Comparison of ENCODE assay signal across 18 cellular contexts in genomic region chr4:105670684-105671083, GRCh38. TPM values are rescaled to one million over a fixed set of nuclear protein-coding genes. Genes with fewer than 3 reads are reported as not detected.
DNase-seq lines count a peak whose midpoint lies in the region; ATAC-seq, FAIRE-seq and TF ChIP-seq lines count a peak whose summit lies in the region.
"Had no signal": no experiment of that assay in that cellular context is flagged by ENCODE, and none has a peak within 500 bp of the region (broad histone marks: within the 10 kb centered on the region; RNA-seq: fewer than 3 reads in every experiment).

No MANE protein-coding gene starts in this region.

- TF ChIP-seq EP300 in HepG2 (IDR thresholded peaks at IDR 0.05; ENCODE audit: low read depth in 2 of 2, low read length in 2 of 2) = no peak
- no peak for TF ChIP-seq EP300 in HepG2 (CRISPR knock-in tag; IDR thresholded peaks at IDR 0.05; ENCODE audit: borderline replicate concordance)

- no peak for TF ChIP-seq POLR2A in HepG2 (IDR thresholded peaks at IDR 0.05; ENCODE audit: insufficient read depth in 1 of 2, low read depth in 2 of 2, low read length in 2 of 2)

- no peaks in the 10 kb centered on the region for H3K79me2 ChIP-seq in hepatocyte
- H3K79me2 ChIP-seq in HepG2 (ENCODE audit: insufficient read depth, low read length) = no peaks in the 10 kb centered on the region

- POLR2A ChIA-PET in HepG2 (lab: Yijun Ruan, JAX) = no interaction called here

- CTCF ChIA-PET in HepG2 (lab: Yijun Ruan, JAX; ENCODE audit: low intra/inter-chr PET ratio, low total read pairs) = no interaction called here

- no TSS peak for BruUV-seq in HepG2 (replicated peaks; lab: Mats Ljungman, UMichigan)

- no peak overlapping the region for H3K4me3 Mint-ChIP-seq in immature natural killer cell
- no peak overlapping the region for H3K4me3 Mint-ChIP-seq in HFFc6
- H3K4me3 Mint-ChIP-seq: CD4-positive, alpha-beta memory T cell; GM23338; H9 had no signal

- in situ Hi-C loops in HepG2 (cut with HindIII; ENCODE audit: extremely low pct_ligation_motif_present, low pct_unique_long_range_greater_than_20kb) = no loop called here

- FAIRE-seq in HepG2 (lab: Jason Lieb, UNC) (peak; percentile 15), HTR-8/SVneo (lab: Jason Lieb, UNC) (no peak)
- FAIRE-seq: GM12892 had no signal

- intact Hi-C loops in HepG2 (cut with micrococcal nuclease; ENCODE audit: unreplicated experiment) (loop anchor here (10.0 kb wide), 1 partner anchor 146 kb away; no protein-coding TSS in a partner anchor), mucosa of descending colon (cut with DNase I, micrococcal nuclease) (no loop called here)

- H3K4me3 ChIP-seq in hepatocyte = no peak overlapping the region
- no peak overlapping the region for H3K4me3 ChIP-seq in HepG2 (replicated peaks in 1 of 3; ENCODE audit: insufficient read depth in 1 of 3, low read depth in 2 of 3, low read length in 3 of 3)
- no peak overlapping the region for H3K4me3 ChIP-seq in mucosa of descending colon
- H3K4me3 ChIP-seq: GM23338 had no signal

- H3K36me3 ChIP-seq in hepatocyte (replicated peaks; ENCODE audit: insufficient read depth, low read depth) (no peaks in the 10 kb centered on the region), HepG2 (replicated peaks in 1 of 2; ENCODE audit: control insufficient read depth in 1 of 2, insufficient read depth in 2 of 2, low read length in 2 of 2) (no peaks in the 10 kb centered on the region), mucosa of descending colon (ENCODE audit: low read depth) (no peaks in the 10 kb centered on the region)

- H3K9me3 Mint-ChIP-seq in immature natural killer cell (no peaks in the 10 kb centered on the region), HFFc6 (no peaks in the 10 kb centered on the region)
- H3K9me3 Mint-ChIP-seq: CD4-positive, alpha-beta memory T cell; GM23338; H9 had no signal

- H3K4me2 ChIP-seq in hepatocyte (no peak overlapping the region), HepG2 (ENCODE audit: low read depth, low read length) (no peak overlapping the region)
- H3K4me2 ChIP-seq: GM23338 had no signal

- no peaks in the 10 kb centered on the region for H3K36me3 Mint-ChIP-seq in immature natural killer cell
- no peaks in the 10 kb centered on the region for H3K36me3 Mint-ChIP-seq in HFFc6 (ENCODE audit: low read depth)
- H3K36me3 Mint-ChIP-seq: CD4-positive, alpha-beta memory T cell had no signal

- H3K4me1 ChIP-seq in hepatocyte (ENCODE audit: insufficient read depth) (no peaks in the 10 kb centered on the region), HepG2 (ENCODE audit: insufficient read depth, low read length) (peaks cover 8% of the 10 kb centered on the region; the same call in 1 of the 2 replicates), mucosa of descending colon (ENCODE audit: low read depth) (no peaks in the 10 kb centered on the region)

- H3K27ac Mint-ChIP-seq in immature natural killer cell = no peak overlapping the region
- H3K27ac Mint-ChIP-seq in HFFc6 = no peak overlapping the region
- H3K27ac Mint-ChIP-seq: CD4-positive, alpha-beta memory T cell; GM23338; H9 had no signal

- no peaks in the 10 kb centered on the region for H3K9me2 ChIP-seq in hepatocyte (replicated peaks; ENCODE audit: insufficient read depth)

- H2AFZ ChIP-seq in hepatocyte = no peak overlapping the region
- no peak overlapping the region for H2AFZ ChIP-seq in HepG2 (ENCODE audit: low read length)
- H2AFZ ChIP-seq: GM23338 had no signal

- H3K9ac ChIP-seq in HepG2 (ENCODE audit: insufficient read depth, low read depth, low read length) = no peak overlapping the region

- H4K20me1 ChIP-seq in hepatocyte (ENCODE audit: insufficient read depth, poor library complexity, severe bottlenecking) (no peaks in the 10 kb centered on the region), HepG2 (ENCODE audit: insufficient read depth, low read length) (no peaks in the 10 kb centered on the region)

- H3K4me1 Mint-ChIP-seq in immature natural killer cell = no peaks in the 10 kb centered on the region
- H3K4me1 Mint-ChIP-seq in HFFc6 (ENCODE audit: low read depth) = no peaks in the 10 kb centered on the region
- H3K4me1 Mint-ChIP-seq: CD4-positive, alpha-beta memory T cell; GM23338; H9 had no signal

- DNase-seq in hepatocyte (ENCODE audit: low spot score) = peak; percentile 8
- peak; percentile 23 for DNase-seq in HepG2 (ENCODE audit: low spot score)
- no peak for DNase-seq in mucosa of descending colon
- no peak for DNase-seq in immature natural killer cell
- DNase-seq in HFFc6 = no peak
- no peak for DNase-seq in HTR-8/SVneo (ENCODE audit: insufficient read length, low spot score)
- DNase-seq: C1 segment of cervical spinal cord; Calu3; CD4-positive, alpha-beta memory T cell; COR-L47; DMS53; DMS79 treated with DMSO at 0.1 percent for 48 hours; GF-D8; H9 had no signal

- H3K27me3 Mint-ChIP-seq in immature natural killer cell (ENCODE audit: low read depth in 3 of 3) (peaks cover 0 to 9% (median 5%) of the 10 kb centered on the region in 3 donors), HFFc6 (ENCODE audit: insufficient read depth) (peaks cover 6% of the 10 kb centered on the region; the same call in 1 of the 2 replicates)

- TF ChIP-seq RAD21 in HepG2 (CRISPR knock-in tag; IDR thresholded peaks at IDR 0.05) = no peak

- no peak for TF ChIP-seq CTCF in hepatocyte (IDR thresholded peaks at IDR 0.05; ENCODE audit: poor library complexity)
- TF ChIP-seq CTCF in HepG2 (CRISPR knock-in tag; IDR thresholded peaks at IDR 0.05) = no peak
- no peak for TF ChIP-seq CTCF in mucosa of descending colon (IDR thresholded peaks at IDR 0.05)
- no peak for TF ChIP-seq CTCF in HFFc6 (IDR thresholded peaks at IDR 0.05)

- peak; percentile 83 for ATAC-seq in HepG2
- ATAC-seq in mucosa of descending colon = peak; percentile 56
- ATAC-seq in HG03196 (IDR thresholded peaks at IDR 0.05; ENCODE audit: unreplicated experiment) = no peak
- ATAC-seq: GM23338, HCT116 had no signal

- H3K27me3 ChIP-seq in hepatocyte = no peaks in the 10 kb centered on the region
- H3K27me3 ChIP-seq in HepG2 (ENCODE audit: control insufficient read depth in 1 of 2, insufficient read depth in 2 of 2, low read length in 2 of 2) = no peaks in the 10 kb centered on the region

- H3K9me3 ChIP-seq in hepatocyte (ENCODE audit: low read depth) (no peaks in the 10 kb centered on the region), HepG2 (ENCODE audit: low read length) (no peaks in the 10 kb centered on the region), mucosa of descending colon (no peaks in the 10 kb centered on the region)

- H3K27ac ChIP-seq in hepatocyte (no peak overlapping the region), HepG2 (ENCODE audit: extremely low read length, insufficient read depth, low read length) (no peak overlapping the region)

RNA-seq across cellular contexts. Expression of gene INTS12, which starts 37.8 kb away (rescaled TPM):
- 17.3 and 25.2 TPM in 2 replicates for total RNA-seq in hepatocyte
- 20.8 and 25.6 TPM in 2 replicates for polyA plus RNA-seq in hepatocyte
- 21.1 and 22.9 TPM in 2 replicates for total RNA-seq in HepG2 (2016; rRNA removed; fragmentation: Illumina TruSeq; extraction: Trizol)
- total RNA-seq in HepG2 (2016; cell fraction: cytosol; rRNA removed; fragmentation: Illumina TruSeq; extraction: Trizol; ENCODE audit: low read depth) = 14.8 and 15.8 TPM in 2 replicates
- 17.9 and 22.1 TPM in 2 replicates for total RNA-seq in HepG2 (2016; cell fraction: insoluble cytoplasmic fraction; rRNA removed; fragmentation: Illumina TruSeq; extraction: Trizol)
- total RNA-seq in HepG2 (2016; cell fraction: membrane; rRNA removed; fragmentation: Illumina TruSeq; extraction: Trizol) = 19.4 and 20.9 TPM in 2 replicates
- 19.1 and 20.9 TPM in 2 replicates for total RNA-seq in HepG2 (2016; cell fraction: nucleus; rRNA removed; fragmentation: Illumina TruSeq; extraction: Trizol)
- polyA plus RNA-seq in HepG2 (2011; rRNA removed) = 16.0 and 20.2 TPM in 2 replicates
- 11.3 and 15.3 TPM in 2 replicates for polyA plus RNA-seq in HepG2 (2011; cell fraction: cytosol; rRNA removed)
- 10.7 TPM in 2 replicates for polyA plus RNA-seq in HepG2 (2011; cell fraction: nucleus; rRNA removed)
- 14.8 and 15.5 TPM in 2 replicates for polyA plus RNA-seq in HepG2 (2012)
- polyA plus RNA-seq in HepG2 (2016; cell fraction: cytosol; fragmentation: Illumina TruSeq; extraction: Trizol; ENCODE audit: low read depth) = 10.0 and 11.7 TPM in 2 replicates
- 30.2 and 30.6 TPM in 2 replicates for polyA plus RNA-seq in HepG2 (2016; cell fraction: insoluble cytoplasmic fraction; fragmentation: Illumina TruSeq; extraction: Trizol; ENCODE audit: low read depth)
- polyA plus RNA-seq in HepG2 (2016; cell fraction: membrane; fragmentation: Illumina TruSeq; extraction: Trizol; ENCODE audit: low read depth) = 15.0 and 16.8 TPM in 2 replicates
- 26.7 and 29.3 TPM in 2 replicates for polyA plus RNA-seq in HepG2 (2016; cell fraction: nucleus; fragmentation: Illumina TruSeq; extraction: Trizol; ENCODE audit: insufficient read depth, low read depth)
- 7.7 and 14.9 TPM in 2 replicates for polyA minus RNA-seq in HepG2 (2011; rRNA and poly(A)+ RNA removed; ENCODE audit: low replicate concordance)
- 6.8 and 8.8 TPM in 2 replicates for polyA minus RNA-seq in HepG2 (2011; cell fraction: cytosol; rRNA and poly(A)+ RNA removed)
- polyA minus RNA-seq in HepG2 (2011; cell fraction: nucleus; rRNA and poly(A)+ RNA removed) = 23.5 and 28.8 TPM in 2 replicates
- total RNA-seq in mucosa of descending colon = 10 to 100 TPM; 15.9 to 18.7 (median 17.1) TPM
- polyA plus RNA-seq in immature natural killer cell = 10 to 100 TPM; 17.2 to 30.6 (median 21.5) TPM
- 10 to 100 TPM; 22.1 to 25.1 (median 23.4) TPM for total RNA-seq in HFFc6 (2021; fragmentation: NEBNext Ultra II Directional; extraction: Animal tissue kit (Norgen Biotek cat#: 25700))

RNA-seq across cellular contexts. Expression of gene GSTCD, which starts 37.9 kb away (rescaled TPM):
- 19.1 and 21.9 TPM in 2 replicates for total RNA-seq in hepatocyte
- polyA plus RNA-seq in hepatocyte = 2.8 and 4.8 TPM in 2 replicates
- total RNA-seq in HepG2 (2016; rRNA removed; fragmentation: Illumina TruSeq; extraction: Trizol) = 30.8 and 38.7 TPM in 2 replicates
- 8.2 and 9.8 TPM in 2 replicates for total RNA-seq in HepG2 (2016; cell fraction: cytosol; rRNA removed; fragmentation: Illumina TruSeq; extraction: Trizol; ENCODE audit: low read depth)
- total RNA-seq in HepG2 (2016; cell fraction: insoluble cytoplasmic fraction; rRNA removed; fragmentation: Illumina TruSeq; extraction: Trizol) = 29.7 and 37.3 TPM in 2 replicates
- total RNA-seq in HepG2 (2016; cell fraction: membrane; rRNA removed; fragmentation: Illumina TruSeq; extraction: Trizol) = 14.8 and 16.0 TPM in 2 replicates
- total RNA-seq in HepG2 (2016; cell fraction: nucleus; rRNA removed; fragmentation: Illumina TruSeq; extraction: Trizol) = 32.5 and 34.0 TPM in 2 replicates
- polyA plus RNA-seq in HepG2 (2011; rRNA removed) = 6.7 and 7.9 TPM in 2 replicates
- 4.1 and 4.5 TPM in 2 replicates for polyA plus RNA-seq in HepG2 (2011; cell fraction: cytosol; rRNA removed)
- 3.7 and 4.3 TPM in 2 replicates for polyA plus RNA-seq in HepG2 (2011; cell fraction: nucleus; rRNA removed)
- polyA plus RNA-seq in HepG2 (2012) = 4.2 and 6.7 TPM in 2 replicates
- 0.76 and 0.88 TPM in 2 replicates for polyA plus RNA-seq in HepG2 (2016; cell fraction: cytosol; fragmentation: Illumina TruSeq; extraction: Trizol; ENCODE audit: low read depth)
- 17.7 and 19.5 TPM in 2 replicates for polyA plus RNA-seq in HepG2 (2016; cell fraction: insoluble cytoplasmic fraction; fragmentation: Illumina TruSeq; extraction: Trizol; ENCODE audit: low read depth)
- 3.2 TPM in 2 replicates for polyA plus RNA-seq in HepG2 (2016; cell fraction: membrane; fragmentation: Illumina TruSeq; extraction: Trizol; ENCODE audit: low read depth)
- 13.4 and 14.3 TPM in 2 replicates for polyA plus RNA-seq in HepG2 (2016; cell fraction: nucleus; fragmentation: Illumina TruSeq; extraction: Trizol; ENCODE audit: insufficient read depth, low read depth)
- 7.8 and 9.3 TPM in 2 replicates for polyA minus RNA-seq in HepG2 (2011; rRNA and poly(A)+ RNA removed; ENCODE audit: low replicate concordance)
- 9.1 and 9.4 TPM in 2 replicates for polyA minus RNA-seq in HepG2 (2011; cell fraction: cytosol; rRNA and poly(A)+ RNA removed)
- 21.8 and 26.5 TPM in 2 replicates for polyA minus RNA-seq in HepG2 (2011; cell fraction: nucleus; rRNA and poly(A)+ RNA removed)
- total RNA-seq in mucosa of descending colon = 10 to 100 TPM in 2 of 3 donors, 1 to 10 TPM in 1; 6.7 to 11.6 (median 10.1) TPM
- 1 to 10 TPM; 1.8 to 2.1 (median 2.0) TPM for polyA plus RNA-seq in immature natural killer cell
- 10 to 100 TPM in 3 of 6 experiments, 1 to 10 TPM in 3; 5.8 to 12.3 (median 9.7) TPM for total RNA-seq in HFFc6 (2021; fragmentation: NEBNext Ultra II Directional; extraction: Animal tissue kit (Norgen Biotek cat#: 25700))

Comparison
In these comparisons a context has a peak if more than half of its experiments do, and no peak if none do; other contexts are left out.
1. DNase-seq: peak in hepatocyte (single experiment) and HepG2 (single experiment); none in mucosa of descending colon (0 of 3), immature natural killer cell (0 of 3), HFFc6 (single experiment) and HTR-8/SVneo (single experiment).